18 cellular contexts compared by ENCODE assay signal in genomic region chr6:158194487-158195280, GRCh38.
"Had no signal": no experiment of that assay in that cellular context is flagged by ENCODE, and none has a peak within 500 bp of the region (broad histone marks: within the 10 kb centered on the region; RNA-seq: fewer than 3 reads in every experiment).

No MANE protein-coding gene starts in this region.

- H3K4me3 ChIP-seq: ascending aorta, breast epithelium, coronary artery, smooth muscle cell, suprapubic skin had no signal

- H3K27ac ChIP-seq: ascending aorta, breast epithelium, coronary artery, neutrophil, parathyroid adenoma, suprapubic skin had no signal

- DNase-seq: activated CD4-positive, alpha-beta T cell treated with anti-CD3 and anti-CD28 coated beads, Interleukin-2, amount 50 U/mL, for 4 hours; activated CD4-positive, CD25-positive, alpha-beta regulatory T cell treated with anti-CD3 and anti-CD28 coated beads, Interleukin-2, amount 50 U/mL, for 72 hours; activated gamma-delta T cell; activated T-cell treated with anti-CD3 and anti-CD28 coated beads, Interleukin-2, amount 50 U/mL, for 72 hours; mesenchymal stem cell; naive thymus-derived CD8-positive, alpha-beta T cell; stimulated activated CD4-positive, alpha-beta T cell treated with anti-CD3 and anti-CD28 coated beads, Interleukin-4, amount 100 ng/mL, for 1 hour; stimulated activated naive CD8-positive, alpha-beta T cell treated with anti-CD3 and anti-CD28 coated beads, Interleukin-15, amount 100 ng/mL, for 72 hours; T1000; trophoblast cell had no signal

- H2AFZ ChIP-seq: parathyroid adenoma had no signal

- H3K36me3 ChIP-seq: breast epithelium, neutrophil had no signal

- H3K4me2 ChIP-seq: smooth muscle cell had no signal

- H3K9me3 ChIP-seq: ascending aorta, breast epithelium, neutrophil, suprapubic skin had no signal

- ATAC-seq: activated T-cell treated with anti-CD3 and anti-CD28 coated beads, Interleukin-2, amount 50 U/mL, for 72 hours; naive thymus-derived CD8-positive, alpha-beta T cell; sciatic nerve; stimulated activated naive CD8-positive, alpha-beta T cell treated with anti-CD3 and anti-CD28 coated beads, Interleukin-15, amount 100 ng/mL, for 72 hours had no signal

- H3K27me3 ChIP-seq: ascending aorta, breast epithelium, neutrophil, suprapubic skin had no signal

- H3K9ac ChIP-seq: parathyroid adenoma had no signal

- H3K79me2 ChIP-seq: parathyroid adenoma had no signal

- H3K4me1 ChIP-seq: ascending aorta, breast epithelium, parathyroid adenoma, suprapubic skin had no signal
